19 cellular contexts compared by ENCODE assay signal in the genomic region with DNA sequence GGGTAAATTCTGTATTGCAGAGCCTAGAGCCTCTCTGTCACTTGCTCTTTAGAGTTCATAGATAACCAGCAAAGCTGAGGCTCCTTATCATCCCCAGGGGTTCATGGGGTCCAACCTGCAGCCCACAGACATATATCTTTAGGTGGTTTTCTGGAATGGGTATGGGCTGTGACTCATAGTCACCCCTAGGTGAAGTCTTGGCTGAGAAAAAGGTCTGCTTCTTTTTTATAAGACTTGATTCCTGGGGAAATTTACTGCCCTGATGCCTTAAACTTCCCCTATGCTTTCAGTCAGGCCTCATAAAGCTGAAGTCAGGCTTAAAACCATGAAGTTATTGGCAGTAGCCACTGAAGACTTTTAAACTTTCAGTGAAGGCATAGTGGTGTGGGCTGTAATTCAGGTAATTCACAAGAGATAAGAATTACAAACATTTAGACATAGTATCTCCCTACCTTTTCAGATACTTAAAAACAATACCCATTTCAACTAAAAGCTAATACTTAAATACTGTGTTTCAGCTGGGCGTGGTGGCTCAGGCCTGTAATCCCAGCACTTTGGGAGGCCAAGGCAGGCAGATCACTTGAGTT. TPM values are rescaled to one million over a fixed set of nuclear protein-coding genes. Genes with fewer than 3 reads are reported as not detected.
DNase-seq lines count a peak whose midpoint lies in the region; ATAC-seq, FAIRE-seq and TF ChIP-seq lines count a peak whose summit lies in the region.
"Had no signal": no experiment of that assay in that cellular context is flagged by ENCODE, and none has a peak within 500 bp of the region (broad histone marks: within the 10 kb centered on the region; RNA-seq: fewer than 3 reads in every experiment).

No MANE protein-coding gene starts in this region.

- H3K27ac ChIP-seq in cardiac muscle cell = peak overlapping the region; percentile 55
- H3K27ac ChIP-seq: sigmoid colon had no signal

- peak overlapping the region in 9 of 10 donors; percentile 17 to 99 (median 78) for H3K27ac Mint-ChIP-seq in naive thymus-derived CD8-positive, alpha-beta T cell

- intact Hi-C loops in Right ventricle myocardium inferior (cut with DNase I) = no loop called here

- H3K4me1 Mint-ChIP-seq in naive thymus-derived CD8-positive, alpha-beta T cell = peaks cover 30 to 69% (median 58%) of the 10 kb centered on the region in 4 donors

- FAIRE-seq in bronchial epithelial cell (lab: Jason Lieb, UNC) = no peak
- FAIRE-seq: GM12891 had no signal

- POLR2A ChIA-PET in naive thymus-derived CD8-positive, alpha-beta T cell (lab: Charles Lee) = interaction anchor here (0.7 to 3.5 kb wide), 4 partner anchors 42 to 342 kb away, joined by 3 to 20 read pairs (median 3); partner anchors contain the start of genes MACO1, MTFR1L and RSRP1

- no peak overlapping the region for H3K4me3 Mint-ChIP-seq in naive thymus-derived CD8-positive, alpha-beta T cell
- H3K4me3 Mint-ChIP-seq: CD8-positive, alpha-beta memory T cell; central memory CD8-positive, alpha-beta T cell; effector memory CD8-positive, alpha-beta T cell had no signal

- no peaks in the 10 kb centered on the region for H3K36me3 ChIP-seq in cardiac muscle cell
- H3K36me3 ChIP-seq in bronchial epithelial cell (ENCODE audit: control insufficient read depth, insufficient read depth, low read length) = no peaks in the 10 kb centered on the region
- H3K36me3 ChIP-seq: sigmoid colon had no signal

- H3K27me3 Mint-ChIP-seq in naive thymus-derived CD8-positive, alpha-beta T cell = no peaks in the 10 kb centered on the region
- H3K27me3 Mint-ChIP-seq: CD8-positive, alpha-beta memory T cell; central memory CD8-positive, alpha-beta T cell; effector memory CD8-positive, alpha-beta T cell had no signal

- TF ChIP-seq CTCF in cardiac muscle cell (IDR thresholded peaks at IDR 0.05; ENCODE audit: low read depth, low read length) (no peak), bronchial epithelial cell (IDR thresholded peaks at IDR 0.05; ENCODE audit: insufficient read depth, low read length, severe bottlenecking) (no peak)

- H3K9me3 ChIP-seq in cardiac muscle cell (ENCODE audit: low read depth) = no peaks in the 10 kb centered on the region
- H3K9me3 ChIP-seq: sigmoid colon had no signal

- H3K27me3 ChIP-seq in cardiac muscle cell (no peaks in the 10 kb centered on the region), bronchial epithelial cell (ENCODE audit: control insufficient read depth, insufficient read depth, low read length) (no peaks in the 10 kb centered on the region)
- H3K27me3 ChIP-seq: sigmoid colon had no signal

- H3K9me3 Mint-ChIP-seq in naive thymus-derived CD8-positive, alpha-beta T cell = no peaks in the 10 kb centered on the region
- H3K9me3 Mint-ChIP-seq: activated naive CD4-positive, alpha-beta T cell treated with anti-CD3 and anti-CD28 coated beads, Interleukin-2, amount 50 U/mL, for 72 hours; CD8-positive, alpha-beta memory T cell; central memory CD8-positive, alpha-beta T cell; effector memory CD8-positive, alpha-beta T cell had no signal

- ATAC-seq in Right ventricle myocardium inferior = no peak
- ATAC-seq in naive thymus-derived CD8-positive, alpha-beta T cell = no peak
- no peak for ATAC-seq in SK-N-SH treated with all-trans-retinoic acid at 6 μM for 48 hours
- no peak for ATAC-seq in GM19035 (IDR thresholded peaks at IDR 0.05; ENCODE audit: unreplicated experiment)
- ATAC-seq: effector memory CD8-positive, alpha-beta T cell had no signal

- DNase-seq in cardiac muscle cell (ENCODE audit: low read depth in 1 of 2, low spot score in 1 of 2) (no peak), Right ventricle myocardium inferior (ENCODE audit: missing footprints) (no peak), bronchial epithelial cell (ENCODE audit: low read depth) (peak; percentile 30), AG20443 (ENCODE audit: low spot score) (no peak)
- no peak for DNase-seq in naive thymus-derived CD8-positive, alpha-beta T cell
- no peak for DNase-seq in activated CD4-positive, alpha-beta T cell treated with anti-CD3 and anti-CD28 coated beads, Interleukin-2, amount 50 U/mL, for 4 hours
- DNase-seq: CD8-positive, alpha-beta memory T cell; effector memory CD8-positive, alpha-beta T cell; HCEC 1CT; MM.1S; NCI-H2029; NCI-H526; sigmoid colon; stimulated activated CD4-positive, alpha-beta T cell treated with anti-CD3 and anti-CD28 coated beads, Interleukin-4, amount 100 ng/mL, for 4 hours had no signal

- peaks cover 0 to 14% (median 0%) of the 10 kb centered on the region in 3 donors for H3K36me3 Mint-ChIP-seq in naive thymus-derived CD8-positive, alpha-beta T cell

- no peak overlapping the region for H3K4me3 ChIP-seq in cardiac muscle cell
- no peak overlapping the region for H3K4me3 ChIP-seq in bronchial epithelial cell (ENCODE audit: low read depth, low read length)
- H3K4me3 ChIP-seq: sigmoid colon had no signal

- H3K4me1 ChIP-seq in cardiac muscle cell (ENCODE audit: low read depth) = peaks cover 72% of the 10 kb centered on the region

TF ChIP-seq in SK-N-SH treated with all-trans-retinoic acid at 6 μM for 48 hours, 23 proteins besides CTCF, POLR2A, EP300 and RAD21 (continues in another document):
- TF ChIP-seq, protein P1, sequence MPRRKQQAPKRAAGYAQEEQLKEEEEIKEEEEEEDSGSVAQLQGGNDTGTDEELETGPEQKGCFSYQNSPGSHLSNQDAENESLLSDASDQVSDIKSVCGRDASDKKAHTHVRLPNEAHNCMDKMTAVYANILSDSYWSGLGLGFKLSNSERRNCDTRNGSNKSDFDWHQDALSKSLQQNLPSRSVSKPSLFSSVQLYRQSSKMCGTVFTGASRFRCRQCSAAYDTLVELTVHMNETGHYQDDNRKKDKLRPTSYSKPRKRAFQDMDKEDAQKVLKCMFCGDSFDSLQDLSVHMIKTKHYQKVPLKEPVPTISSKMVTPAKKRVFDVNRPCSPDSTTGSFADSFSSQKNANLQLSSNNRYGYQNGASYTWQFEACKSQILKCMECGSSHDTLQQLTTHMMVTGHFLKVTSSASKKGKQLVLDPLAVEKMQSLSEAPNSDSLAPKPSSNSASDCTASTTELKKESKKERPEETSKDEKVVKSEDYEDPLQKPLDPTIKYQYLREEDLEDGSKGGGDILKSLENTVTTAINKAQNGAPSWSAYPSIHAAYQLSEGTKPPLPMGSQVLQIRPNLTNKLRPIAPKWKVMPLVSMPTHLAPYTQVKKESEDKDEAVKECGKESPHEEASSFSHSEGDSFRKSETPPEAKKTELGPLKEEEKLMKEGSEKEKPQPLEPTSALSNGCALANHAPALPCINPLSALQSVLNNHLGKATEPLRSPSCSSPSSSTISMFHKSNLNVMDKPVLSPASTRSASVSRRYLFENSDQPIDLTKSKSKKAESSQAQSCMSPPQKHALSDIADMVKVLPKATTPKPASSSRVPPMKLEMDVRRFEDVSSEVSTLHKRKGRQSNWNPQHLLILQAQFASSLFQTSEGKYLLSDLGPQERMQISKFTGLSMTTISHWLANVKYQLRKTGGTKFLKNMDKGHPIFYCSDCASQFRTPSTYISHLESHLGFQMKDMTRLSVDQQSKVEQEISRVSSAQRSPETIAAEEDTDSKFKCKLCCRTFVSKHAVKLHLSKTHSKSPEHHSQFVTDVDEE (CRISPR knock-in tag; IDR thresholded peaks at IDR 0.05) = no peak
- TF ChIP-seq POU6F1 (CRISPR knock-in tag; IDR thresholded peaks at IDR 0.05; ENCODE audit: borderline replicate concordance, low read depth) (no peak), SNAI2 (CRISPR knock-in tag; IDR thresholded peaks at IDR 0.05) (no peak), BACH2 (CRISPR knock-in tag; IDR thresholded peaks at IDR 0.05; ENCODE audit: borderline replicate concordance) (no peak), ZNF70 (CRISPR knock-in tag; IDR thresholded peaks at IDR 0.05) (no peak), ARNTL (CRISPR knock-in tag; IDR thresholded peaks at IDR 0.05; ENCODE audit: borderline replicate concordance, low read depth) (no peak), PPARA (CRISPR knock-in tag; IDR thresholded peaks at IDR 0.05; ENCODE audit: borderline replicate concordance) (no peak), RARB (CRISPR knock-in tag; IDR thresholded peaks at IDR 0.05) (no peak), CSDC2 (CRISPR knock-in tag; IDR thresholded peaks at IDR 0.05) (no peak), ISL1 (CRISPR knock-in tag; IDR thresholded peaks at IDR 0.05) (no peak), ZNF565 (CRISPR knock-in tag; conservative IDR thresholded peaks at IDR 0.05; ENCODE audit: low read depth) (no peak)

RNA-seq across cellular contexts. Expression of gene MACO1, which starts 46.8 kb away (rescaled TPM):
- total RNA-seq in cardiac muscle cell (12.5 and 13.8 TPM in 2 replicates), Right ventricle myocardium inferior (13.7 TPM), bronchial epithelial cell (11.9 and 17.4 TPM in 2 replicates)
- 10.6 and 12.3 TPM in 2 replicates for polyA plus RNA-seq in cardiac muscle cell
- total RNA-seq in naive thymus-derived CD8-positive, alpha-beta T cell = 10 to 100 TPM; 26.9 to 28.0 TPM
- polyA plus RNA-seq in naive thymus-derived CD8-positive, alpha-beta T cell = 1 to 10 TPM; 7.6 to 8.8 (median 7.6) TPM

RNA-seq across cellular contexts. Expression of gene RHCE, which starts 56.9 kb away (rescaled TPM):
- total RNA-seq in cardiac muscle cell (1.8 and 2.1 TPM in 2 replicates), Right ventricle myocardium inferior (1.7 TPM), bronchial epithelial cell (2.0 and 3.7 TPM in 2 replicates)
- 3.3 and 4.9 TPM in 2 replicates for polyA plus RNA-seq in cardiac muscle cell
- under 1 TPM; 0.44 to 0.60 TPM for total RNA-seq in naive thymus-derived CD8-positive, alpha-beta T cell
- polyA plus RNA-seq in naive thymus-derived CD8-positive, alpha-beta T cell = 1 to 10 TPM in 1 of 3 donors, under 1 TPM in 2; 0.30 to 1.1 (median 0.81) TPM
